In the genomic region with DNA sequence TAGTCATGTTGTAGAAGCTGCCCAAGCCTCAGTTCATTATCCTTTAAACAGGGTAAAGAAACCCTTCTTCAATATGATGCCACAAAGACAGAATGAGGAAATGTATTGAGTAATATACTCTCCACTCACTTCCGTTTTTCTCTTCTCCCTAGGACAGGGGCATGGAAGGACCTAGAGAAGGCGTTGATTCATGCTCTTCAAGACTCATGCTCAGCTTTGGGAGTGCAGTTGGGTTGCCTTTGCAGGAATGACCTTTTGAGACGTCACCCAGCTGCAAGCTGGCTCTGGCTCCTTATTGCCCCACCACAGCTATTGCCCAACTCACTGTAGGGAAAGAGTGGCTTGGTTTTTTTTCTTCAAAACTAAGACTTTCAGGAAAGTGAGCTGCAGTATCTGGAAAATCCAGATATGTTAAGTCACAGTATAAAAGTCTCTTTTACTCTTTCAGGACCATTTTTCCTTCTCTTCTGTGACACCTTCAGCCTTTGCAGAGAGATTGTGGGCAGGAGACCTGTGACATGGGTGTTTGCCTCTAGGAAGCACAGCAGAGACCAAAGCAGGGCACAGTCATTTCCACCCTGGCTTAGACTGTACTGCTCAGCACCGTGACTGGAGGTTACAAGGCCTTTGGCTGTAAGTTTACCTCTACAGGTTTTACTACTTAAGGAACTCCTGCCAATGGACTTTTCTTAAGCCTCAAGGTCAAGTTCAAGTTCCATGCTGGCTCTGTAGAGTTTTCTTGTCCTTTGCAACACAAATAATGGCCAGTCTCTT, we compare ENCODE assay signal across 8 cellular contexts. TPM values are rescaled to one million over a fixed set of nuclear protein-coding genes. Genes with fewer than 3 reads are reported as not detected.
DNase-seq lines count a peak whose midpoint lies in the region; ATAC-seq and TF ChIP-seq lines count a peak whose summit lies in the region.

No MANE protein-coding gene starts in this region.

- intact Hi-C loops in adrenal gland (cut with DNase I), result no loop called here
- intact Hi-C loops in posterior vena cava (cut with DNase I), result no loop called here

- DNase-seq in AG08395 (ENCODE audit: low spot score), result peak; percentile 73
- peak; percentile 40 to 83 (median 78) for DNase-seq in adrenal gland
- DNase-seq in posterior vena cava (ENCODE audit: low spot score), result peak; percentile 88
- DNase-seq in activated CD8-positive, alpha-beta memory T cell treated with anti-CD3 and anti-CD28 coated beads, Interleukin-2, amount 50 U/mL, for 4 hours, result no peak
- DNase-seq in stimulated activated CD4-positive, alpha-beta T cell treated with anti-CD3 and anti-CD28 coated beads, Interleukin-4, amount 100 ng/mL, for 24 hours, result no peak
- DNase-seq in DMS79 treated with DMSO at 0.1 percent for 48 hours (lab: John Stamatoyannopoulos, UW), result no peak

- H3K27me3 ChIP-seq in adrenal gland, result no peaks in the 10 kb centered on the region

- no peak for TF ChIP-seq POLR2A in adrenal gland (IDR thresholded peaks at IDR 0.05)

- no peaks in the 10 kb centered on the region for H3K36me3 ChIP-seq in adrenal gland (replicated peaks in 1 of 2)

- 51 to 61% (median 56%) methylated on average over 4 of the region's 4 CpGs for WGBS in adrenal gland, 4 donors

- no peaks in the 10 kb centered on the region for H3K9me3 ChIP-seq in adrenal gland (replicated peaks in 1 of 3)

- ATAC-seq in GM19035 (IDR thresholded peaks at IDR 0.05; ENCODE audit: unreplicated experiment) (peak; percentile 50), HG03196 (IDR thresholded peaks at IDR 0.05; ENCODE audit: unreplicated experiment) (peak; percentile 56)

- no peak for TF ChIP-seq CTCF in adrenal gland (IDR thresholded peaks at IDR 0.05)

- H3K27ac ChIP-seq in adrenal gland, result peak overlapping the region in 1 of 5 donors; percentile 63

- peaks cover 4 to 8% of the 10 kb centered on the region in 2 donors for H3K4me1 ChIP-seq in adrenal gland (replicated peaks in 1 of 2)

- H3K4me3 ChIP-seq in adrenal gland, result no peak overlapping the region

RNA-seq across cellular contexts. Expression of a gene that starts 39.5 kb away (rescaled TPM):
- total RNA-seq in adrenal gland (1 to 10 TPM in 1 of 8 donors, not detected in 7; 1.5 TPM), posterior vena cava (not detected)
- under 1 TPM in 1 of 3 donors, not detected in 2; 0.33 TPM for polyA plus RNA-seq in adrenal gland

Comparison
In these comparisons a context has a peak if more than half of its experiments do, and no peak if none do; other contexts are left out.
1. DNase-seq: peak in AG08395 (single experiment), adrenal gland (7 of 7) and posterior vena cava (single experiment); none in activated CD8-positive, alpha-beta memory T cell treated with anti-CD3 and anti-CD28 coated beads, Interleukin-2, amount 50 U/mL, for 4 hours (single experiment), stimulated activated CD4-positive, alpha-beta T cell treated with anti-CD3 and anti-CD28 coated beads, Interleukin-4, amount 100 ng/mL, for 24 hours (single experiment) and DMS79 treated with DMSO at 0.1 percent for 48 hours (single experiment).